19 cellular contexts compared by ENCODE assay signal in genomic region chr15:59339252-59339672, GRCh38. TPM values are rescaled to one million over a fixed set of nuclear protein-coding genes. Genes with fewer than 3 reads are reported as not detected.
DNase-seq lines count a peak whose midpoint lies in the region; ATAC-seq and TF ChIP-seq lines count a peak whose summit lies in the region.
"Had no signal": no experiment of that assay in that cellular context is flagged by ENCODE, and none has a peak within 500 bp of the region (broad histone marks: within the 10 kb centered on the region; RNA-seq: fewer than 3 reads in every experiment).

No MANE protein-coding gene starts in this region.

- DNase-seq in HS-27A (ENCODE audit: low read depth) (peak; percentile 83), cardiac fibroblast (ENCODE audit: low read depth in 2 of 2) (peak; percentile 70 to 89), foreskin keratinocyte (peak; percentile 91 to 97), renal cortical epithelial cell (ENCODE audit: low read depth) (peak; percentile 40), islet precursor cell (no peak), NCI-H146 treated with DMSO at 0.1 percent for 48 hours (lab: John Stamatoyannopoulos, UW; ENCODE audit: unreplicated experiment) (no peak)
- DNase-seq in activated CD4-positive, alpha-beta T cell treated with anti-CD3 and anti-CD28 coated beads, Interleukin-2, amount 50 U/mL, for 1 hour: no peak
- DNase-seq: activated CD8-positive, alpha-beta T cell treated with anti-CD3 and anti-CD28 coated beads, Interleukin-2, amount 10 ng/mL, durations not matched to agents 7 days and 5 days; adrenal gland; CD4-positive, CD25-positive, alpha-beta regulatory T cell; DND-41; gastrocnemius medialis; NCI-H2029; NCI-H69; Peyer's patch; transverse colon; WERI-Rb-1 had no signal

- H3K4me1 ChIP-seq in foreskin keratinocyte: peaks cover 12% of the 10 kb centered on the region
- H3K4me1 ChIP-seq: adrenal gland had no signal

- H3K27ac ChIP-seq in foreskin keratinocyte: peak overlapping the region; percentile 40
- H3K27ac ChIP-seq: adrenal gland, gastrocnemius medialis, Peyer's patch, transverse colon, WERI-Rb-1 had no signal

- ATAC-seq in foreskin keratinocyte (peak; percentile 96), GM21447 (IDR thresholded peaks at IDR 0.05; ENCODE audit: unreplicated experiment) (no peak)
- ATAC-seq: activated CD8-positive, alpha-beta T cell treated with anti-CD3 and anti-CD28 coated beads, Interleukin-2, amount 10 ng/mL, durations not matched to agents 7 days and 5 days; gastrocnemius medialis; stimulated activated memory B cell treated with anti-CD40 and anti-IgM and Interleukin-4, amounts not matched to agents 10 μg/mL and 1 μg/mL and 100 μg/mL, for 72 hours had no signal

- H3K4me3 ChIP-seq in cardiac fibroblast (replicated peaks in 1 of 2; ENCODE audit: low read depth in 2 of 2, low read length in 2 of 2): no peak overlapping the region
- H3K4me3 ChIP-seq: adrenal gland, gastrocnemius medialis, Peyer's patch, transverse colon had no signal

- no peaks in the 10 kb centered on the region for H3K27me3 ChIP-seq in foreskin keratinocyte
- H3K27me3 ChIP-seq: adrenal gland, gastrocnemius medialis, Peyer's patch, transverse colon had no signal

- no peak for TF ChIP-seq CTCF in cardiac fibroblast (IDR thresholded peaks at IDR 0.05; ENCODE audit: low read depth, low read length)
- no peak for TF ChIP-seq CTCF in foreskin keratinocyte (conservative IDR thresholded peaks at IDR 0.05)

RNA-seq across cellular contexts. Expression of gene MYO1E, which starts 33.4 kb away (rescaled TPM):
- total RNA-seq in foreskin keratinocyte (132 and 159 TPM in 2 replicates), renal cortical epithelial cell (444 and 694 TPM in 2 replicates)
- polyA plus RNA-seq in foreskin keratinocyte: 71.0 and 71.1 TPM in 2 replicates

Comparison
In these comparisons a context has a peak if more than half of its experiments do, and no peak if none do; other contexts are left out.
1. DNase-seq: peak in HS-27A (single experiment), cardiac fibroblast (2 of 2), foreskin keratinocyte (2 of 2) and renal cortical epithelial cell (single experiment); none in islet precursor cell (single experiment), activated CD4-positive, alpha-beta T cell treated with anti-CD3 and anti-CD28 coated beads, Interleukin-2, amount 50 U/mL, for 1 hour (single experiment) and NCI-H146 treated with DMSO at 0.1 percent for 48 hours (single experiment).